18 cellular contexts compared by ENCODE assay signal in genomic region chr15:25180606-25181289, GRCh38.
DNase-seq lines count a peak whose midpoint lies in the region; ATAC-seq, FAIRE-seq and TF ChIP-seq lines count a peak whose summit lies in the region.
"Had no signal": no experiment of that assay in that cellular context is flagged by ENCODE, and none has a peak within 500 bp of the region (broad histone marks: within the 10 kb centered on the region; RNA-seq: fewer than 3 reads in every experiment).

No MANE protein-coding gene starts in this region.

- no peak overlapping the region for H3K27ac Mint-ChIP-seq in activated naive CD8-positive, alpha-beta T cell treated with anti-CD3 and anti-CD28 coated beads, Interleukin-2, amount 10 ng/mL, durations not matched to agents 7 days and 5 days
- H3K27ac Mint-ChIP-seq in activated naive CD8-positive, alpha-beta T cell treated with anti-CD3 and anti-CD28 coated beads, Interleukin-2, amount 50 U/mL, for 24 hours, result no peak overlapping the region
- H3K27ac Mint-ChIP-seq: activated CD4-positive, alpha-beta memory T cell treated with anti-CD3 and anti-CD28 coated beads for 36 hours; CD8-positive, alpha-beta T cell had no signal

- H3K9me3 Mint-ChIP-seq in activated naive CD8-positive, alpha-beta T cell treated with anti-CD3 and anti-CD28 coated beads, Interleukin-2, amount 10 ng/mL, durations not matched to agents 7 days and 5 days, result peaks cover 6% of the 10 kb centered on the region
- peaks cover 7% of the 10 kb centered on the region for H3K9me3 Mint-ChIP-seq in activated naive CD8-positive, alpha-beta T cell treated with anti-CD3 and anti-CD28 coated beads, Interleukin-2, amount 50 U/mL, for 24 hours
- H3K9me3 Mint-ChIP-seq: CD8-positive, alpha-beta T cell had no signal

- no peak overlapping the region for H3K27ac ChIP-seq in pancreas
- H3K27ac ChIP-seq: coronary artery, foreskin keratinocyte, psoas muscle, vagina had no signal

- no peaks in the 10 kb centered on the region for H3K27me3 Mint-ChIP-seq in activated naive CD8-positive, alpha-beta T cell treated with anti-CD3 and anti-CD28 coated beads, Interleukin-2, amount 10 ng/mL, durations not matched to agents 7 days and 5 days
- no peaks in the 10 kb centered on the region for H3K27me3 Mint-ChIP-seq in activated naive CD8-positive, alpha-beta T cell treated with anti-CD3 and anti-CD28 coated beads, Interleukin-2, amount 50 U/mL, for 24 hours
- H3K27me3 Mint-ChIP-seq: activated CD4-positive, alpha-beta memory T cell treated with anti-CD3 and anti-CD28 coated beads for 36 hours had no signal

- TF ChIP-seq CTCF in pancreas (IDR thresholded peaks at IDR 0.05), result no peak

- no peak overlapping the region for H3K4me3 Mint-ChIP-seq in activated naive CD8-positive, alpha-beta T cell treated with anti-CD3 and anti-CD28 coated beads, Interleukin-2, amount 10 ng/mL, durations not matched to agents 7 days and 5 days
- H3K4me3 Mint-ChIP-seq in activated naive CD8-positive, alpha-beta T cell treated with anti-CD3 and anti-CD28 coated beads, Interleukin-2, amount 50 U/mL, for 24 hours, result no peak overlapping the region
- H3K4me3 Mint-ChIP-seq: activated CD4-positive, alpha-beta memory T cell treated with anti-CD3 and anti-CD28 coated beads for 36 hours; CD8-positive, alpha-beta T cell had no signal

- H3K4me3 ChIP-seq in pancreas, result no peak overlapping the region
- H3K4me3 ChIP-seq: coronary artery, MG63, psoas muscle, vagina had no signal

- FAIRE-seq in pancreas (lab: Jason Lieb, UNC) (no peak), RCC 7860 (lab: Jason Lieb, UNC) (no peak)

- no peaks in the 10 kb centered on the region for H3K4me1 Mint-ChIP-seq in activated naive CD8-positive, alpha-beta T cell treated with anti-CD3 and anti-CD28 coated beads, Interleukin-2, amount 10 ng/mL, durations not matched to agents 7 days and 5 days
- no peaks in the 10 kb centered on the region for H3K4me1 Mint-ChIP-seq in activated naive CD8-positive, alpha-beta T cell treated with anti-CD3 and anti-CD28 coated beads, Interleukin-2, amount 50 U/mL, for 24 hours

- no peak for ATAC-seq in activated naive CD8-positive, alpha-beta T cell treated with anti-CD3 and anti-CD28 coated beads, Interleukin-2, amount 10 ng/mL, durations not matched to agents 7 days and 5 days (ENCODE audit: low read depth)
- no peak for ATAC-seq in activated naive CD8-positive, alpha-beta T cell treated with anti-CD3 and anti-CD28 coated beads, Interleukin-2, amount 50 U/mL, for 24 hours
- ATAC-seq in left cardiac atrium (no peak), pancreas (no peak), GM21528 (IDR thresholded peaks at IDR 0.05; ENCODE audit: low FRiP score, unreplicated experiment) (no peak)
- ATAC-seq: CD8-positive, alpha-beta T cell; foreskin keratinocyte; psoas muscle had no signal

- peak; percentile 11 for DNase-seq in activated naive CD8-positive, alpha-beta T cell treated with anti-CD3 and anti-CD28 coated beads, Interleukin-2, amount 10 ng/mL, durations not matched to agents 7 days and 5 days
- DNase-seq in activated naive CD8-positive, alpha-beta T cell treated with anti-CD3 and anti-CD28 coated beads, Interleukin-2, amount 50 U/mL, for 24 hours, result no peak
- DNase-seq in left cardiac atrium, result peak; percentile 7
- peak in 4 of 6 donors; percentile 2 to 19 (median 4) for DNase-seq in pancreas
- DNase-seq in RCC 7860 (ENCODE audit: low spot score), result no peak
- no peak for DNase-seq in T1000 (lab: John Stamatoyannopoulos, UW)
- no peak for DNase-seq in NCI-H774 (lab: John Stamatoyannopoulos, UW)
- DNase-seq: activated CD4-positive, alpha-beta memory T cell treated with anti-CD3 and anti-CD28 coated beads for 36 hours; foreskin keratinocyte; MG63; NCI-H345; NK-92 treated with Interleukin-12 subunit alpha and Interleukin-12 subunit beta, amount 100 ng/mL, for 24 hours; stimulated activated naive CD4-positive, alpha-beta T cell had no signal

- H3K9me3 ChIP-seq in pancreas, result no peaks in the 10 kb centered on the region
- H3K9me3 ChIP-seq: MG63, psoas muscle had no signal

- no peaks in the 10 kb centered on the region for H3K36me3 Mint-ChIP-seq in activated naive CD8-positive, alpha-beta T cell treated with anti-CD3 and anti-CD28 coated beads, Interleukin-2, amount 10 ng/mL, durations not matched to agents 7 days and 5 days
- no peaks in the 10 kb centered on the region for H3K36me3 Mint-ChIP-seq in activated naive CD8-positive, alpha-beta T cell treated with anti-CD3 and anti-CD28 coated beads, Interleukin-2, amount 50 U/mL, for 24 hours (ENCODE audit: low read depth)
- H3K36me3 Mint-ChIP-seq: activated CD4-positive, alpha-beta memory T cell treated with anti-CD3 and anti-CD28 coated beads for 36 hours; CD8-positive, alpha-beta T cell had no signal

- 60 to 62% methylated on average over 15 of the region's 15 CpGs for WGBS in pancreas, 2 donors

- H3K36me3 ChIP-seq in pancreas, result no peaks in the 10 kb centered on the region
- H3K36me3 ChIP-seq: MG63, vagina had no signal

- no peaks in the 10 kb centered on the region for H3K4me1 ChIP-seq in pancreas
- H3K4me1 ChIP-seq: foreskin keratinocyte, psoas muscle, vagina had no signal

- no peaks in the 10 kb centered on the region for H3K27me3 ChIP-seq in pancreas
- H3K27me3 ChIP-seq: foreskin keratinocyte, MG63, vagina had no signal

- POLR2A ChIA-PET in activated naive CD8-positive, alpha-beta T cell treated with anti-CD3 and anti-CD28 coated beads, Interleukin-2, amount 10 ng/mL, durations not matched to agents 7 days and 5 days (lab: Charles Lee), result no interaction called here

- intact Hi-C loops in left cardiac atrium (cut with DNase I) (no loop called here), pancreas (cut with DNase I) (no loop called here)

Comparison
In these comparisons a context has a peak if more than half of its experiments do, and no peak if none do; other contexts are left out.
1. DNase-seq: peak in activated naive CD8-positive, alpha-beta T cell treated with anti-CD3 and anti-CD28 coated beads, Interleukin-2, amount 10 ng/mL, durations not matched to agents 7 days and 5 days (single experiment), left cardiac atrium (single experiment) and pancreas (4 of 6); none in activated naive CD8-positive, alpha-beta T cell treated with anti-CD3 and anti-CD28 coated beads, Interleukin-2, amount 50 U/mL, for 24 hours (single experiment), RCC 7860 (single experiment), T1000 (single experiment) and NCI-H774 (single experiment).